ENCODE assay signal across 1 cellular context in the genomic region with DNA sequence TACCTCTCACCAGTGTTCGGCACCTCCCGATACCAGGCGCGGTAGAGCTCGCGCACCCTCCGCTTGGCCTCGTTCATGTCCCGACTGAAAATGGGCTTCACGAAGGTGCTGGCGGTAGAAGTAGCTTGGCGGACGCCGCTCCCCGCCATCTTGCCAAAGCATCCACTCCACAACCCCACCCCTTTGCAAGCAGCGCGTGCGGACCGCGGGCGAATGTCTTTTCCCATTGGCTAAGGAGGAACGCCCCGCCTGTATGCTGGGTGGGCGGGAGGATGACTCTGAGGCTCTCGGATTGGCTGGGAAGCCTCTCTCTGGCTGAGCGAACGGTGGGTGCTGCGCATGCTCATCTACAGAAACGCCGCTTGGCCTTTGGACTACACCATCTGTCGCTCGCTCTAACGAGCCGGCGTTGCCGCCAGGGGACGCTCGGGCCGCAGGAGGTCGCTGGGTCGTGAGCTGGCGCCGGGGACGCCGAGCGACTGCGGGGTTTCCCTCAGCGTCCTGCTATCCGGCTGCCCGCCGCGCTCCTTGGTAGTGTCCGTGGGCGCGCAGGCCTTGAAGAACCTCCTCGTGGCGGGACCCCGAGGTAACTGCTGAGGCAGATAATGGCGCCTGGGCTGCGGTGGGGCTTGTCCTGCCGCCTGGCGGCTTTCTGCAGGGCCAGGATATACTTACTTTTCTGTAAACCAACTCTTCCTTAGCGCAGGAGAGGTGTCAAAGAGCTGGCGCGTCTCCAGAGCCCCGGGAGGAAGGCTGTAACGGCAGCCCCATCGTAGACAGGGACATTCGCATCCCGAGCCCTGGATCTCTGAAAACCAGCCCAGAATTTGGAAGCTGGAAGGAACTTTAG.
A peak's percentile ranks its signal among the peaks of the same experiment; 100 is the strongest.
TF ChIP-seq lines count a peak whose summit lies in the region.

NDUFA6 (minus strand) TSS at position 177 of the 850 bp plus-strand sequence; CDS start at position 149, 28 bp downstream.

TF ChIP-seq in K562, 482 proteins besides CTCF, POLR2A, EP300 and RAD21 (continued from another document and continues in another):
- TF ChIP-seq, protein P1, sequence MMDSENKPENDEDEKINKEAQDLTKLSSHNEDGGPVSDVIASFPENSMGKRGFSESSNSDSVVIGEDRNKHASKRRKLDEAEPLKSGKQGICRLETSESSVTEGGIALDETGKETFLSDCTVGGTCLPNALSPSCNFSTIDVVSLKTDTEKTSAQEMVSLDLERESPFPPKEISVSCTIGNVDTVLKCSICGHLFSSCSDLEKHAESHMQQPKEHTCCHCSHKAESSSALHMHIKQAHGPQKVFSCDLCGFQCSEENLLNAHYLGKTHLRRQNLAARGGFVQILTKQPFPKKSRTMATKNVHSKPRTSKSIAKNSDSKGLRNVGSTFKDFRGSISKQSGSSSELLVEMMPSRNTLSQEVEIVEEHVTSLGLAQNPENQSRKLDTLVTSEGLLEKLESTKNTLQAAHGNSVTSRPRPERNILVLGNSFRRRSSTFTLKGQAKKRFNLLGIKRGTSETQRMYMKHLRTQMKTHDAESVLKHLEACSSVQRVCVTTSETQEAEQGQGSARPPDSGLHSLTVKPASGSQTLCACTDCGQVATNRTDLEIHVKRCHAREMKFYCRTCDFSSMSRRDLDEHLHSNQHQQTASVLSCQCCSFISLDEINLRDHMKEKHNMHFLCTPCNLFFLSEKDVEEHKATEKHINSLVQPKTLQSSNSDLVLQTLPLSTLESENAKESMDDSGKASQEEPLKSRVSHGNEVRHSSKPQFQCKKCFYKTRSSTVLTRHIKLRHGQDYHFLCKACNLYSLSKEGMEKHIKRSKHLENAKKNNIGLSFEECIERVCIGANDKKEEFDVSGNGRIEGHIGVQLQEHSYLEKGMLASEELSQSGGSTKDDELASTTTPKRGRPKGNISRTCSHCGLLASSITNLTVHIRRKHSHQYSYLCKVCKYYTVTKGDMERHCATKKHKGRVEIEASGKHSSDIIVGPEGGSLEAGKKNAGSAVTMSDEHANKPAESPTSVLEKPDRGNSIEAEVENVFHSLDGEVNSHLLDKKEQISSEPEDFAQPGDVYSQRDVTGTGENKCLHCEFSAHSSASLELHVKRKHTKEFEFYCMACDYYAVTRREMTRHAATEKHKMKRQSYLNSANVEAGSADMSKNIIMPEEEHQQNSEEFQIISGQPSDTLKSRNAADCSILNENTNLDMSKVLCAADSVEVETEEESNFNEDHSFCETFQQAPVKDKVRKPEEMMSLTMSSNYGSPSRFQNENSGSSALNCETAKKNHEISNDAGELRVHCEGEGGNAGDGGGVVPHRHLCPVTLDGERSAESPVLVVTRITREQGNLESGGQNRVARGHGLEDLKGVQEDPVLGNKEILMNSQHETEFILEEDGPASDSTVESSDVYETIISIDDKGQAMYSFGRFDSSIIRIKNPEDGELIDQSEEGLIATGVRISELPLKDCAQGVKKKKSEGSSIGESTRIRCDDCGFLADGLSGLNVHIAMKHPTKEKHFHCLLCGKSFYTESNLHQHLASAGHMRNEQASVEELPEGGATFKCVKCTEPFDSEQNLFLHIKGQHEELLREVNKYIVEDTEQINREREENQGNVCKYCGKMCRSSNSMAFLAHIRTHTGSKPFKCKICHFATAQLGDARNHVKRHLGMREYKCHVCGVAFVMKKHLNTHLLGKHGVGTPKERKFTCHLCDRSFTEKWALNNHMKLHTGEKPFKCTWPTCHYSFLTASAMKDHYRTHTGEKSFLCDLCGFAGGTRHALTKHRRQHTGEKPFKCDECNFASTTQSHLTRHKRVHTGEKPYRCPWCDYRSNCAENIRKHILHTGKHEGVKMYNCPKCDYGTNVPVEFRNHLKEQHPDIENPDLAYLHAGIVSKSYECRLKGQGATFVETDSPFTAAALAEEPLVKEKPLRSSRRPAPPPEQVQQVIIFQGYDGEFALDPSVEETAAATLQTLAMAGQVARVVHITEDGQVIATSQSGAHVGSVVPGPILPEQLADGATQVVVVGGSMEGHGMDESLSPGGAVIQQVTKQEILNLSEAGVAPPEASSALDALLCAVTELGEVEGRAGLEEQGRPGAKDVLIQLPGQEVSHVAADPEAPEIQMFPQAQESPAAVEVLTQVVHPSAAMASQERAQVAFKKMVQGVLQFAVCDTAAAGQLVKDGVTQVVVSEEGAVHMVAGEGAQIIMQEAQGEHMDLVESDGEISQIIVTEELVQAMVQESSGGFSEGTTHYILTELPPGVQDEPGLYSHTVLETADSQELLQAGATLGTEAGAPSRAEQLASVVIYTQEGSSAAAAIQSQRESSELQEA (IDR thresholded peaks at IDR 0.05; ENCODE audit: low read depth), result no peak
- TF ChIP-seq MCM7 (IDR thresholded peaks at IDR 0.05), result no peak
- TF ChIP-seq DIDO1 (tag; IDR thresholded peaks at IDR 0.05; ENCODE audit: low read depth), result no peak
- TF ChIP-seq MBD1 (CRISPR knock-in tag; IDR thresholded peaks at IDR 0.05), result no peak
- TF ChIP-seq SMARCE1 (IDR thresholded peaks at IDR 0.05), result no peak
- TF ChIP-seq MYNN (IDR thresholded peaks at IDR 0.05), result no peak; the same call in 1 of the 2 replicates
- TF ChIP-seq MYNN (CRISPR knock-in tag; IDR thresholded peaks at IDR 0.05), result no peak
- TF ChIP-seq ZNF175 (CRISPR knock-in tag; IDR thresholded peaks at IDR 0.05; ENCODE audit: low read depth), result no peak
- TF ChIP-seq ILK (tag; IDR thresholded peaks at IDR 0.05; ENCODE audit: borderline replicate concordance, low read depth), result no peak
- 0 out of 2 replicates have a peak, but pooled peaks have one; percentile 23 for TF ChIP-seq ELF2 (CRISPR knock-in tag; IDR thresholded peaks at IDR 0.05)
- peak; percentile 80 for TF ChIP-seq ATF7 (IDR thresholded peaks at IDR 0.05)
- TF ChIP-seq TSHZ1 (CRISPR knock-in tag; IDR thresholded peaks at IDR 0.05), result no peak
- no peak for TF ChIP-seq ZC3H4 (CRISPR knock-in tag; IDR thresholded peaks at IDR 0.05; ENCODE audit: borderline replicate concordance)
- no peak for TF ChIP-seq PURB (CRISPR knock-in tag; IDR thresholded peaks at IDR 0.05; ENCODE audit: low read depth)
- TF ChIP-seq POLR2B (IDR thresholded peaks at IDR 0.05; ENCODE audit: low read depth, partially characterized antibody), result peak; percentile 77
- TF ChIP-seq HDGF (IDR thresholded peaks at IDR 0.05), result no peak
- TF ChIP-seq ERF (CRISPR knock-in tag; IDR thresholded peaks at IDR 0.05), result 0 out of 2 replicates have a peak, but pooled peaks have one; percentile 5
- no peak for TF ChIP-seq U2AF1 (optimal IDR thresholded peaks at IDR 0.05; ENCODE audit: low read depth, low read length)
- TF ChIP-seq ZNF57 (CRISPR knock-in tag; IDR thresholded peaks at IDR 0.05), result no peak
- no peak for TF ChIP-seq CEBPB (tag; IDR thresholded peaks at IDR 0.05)
- TF ChIP-seq, protein P2, sequence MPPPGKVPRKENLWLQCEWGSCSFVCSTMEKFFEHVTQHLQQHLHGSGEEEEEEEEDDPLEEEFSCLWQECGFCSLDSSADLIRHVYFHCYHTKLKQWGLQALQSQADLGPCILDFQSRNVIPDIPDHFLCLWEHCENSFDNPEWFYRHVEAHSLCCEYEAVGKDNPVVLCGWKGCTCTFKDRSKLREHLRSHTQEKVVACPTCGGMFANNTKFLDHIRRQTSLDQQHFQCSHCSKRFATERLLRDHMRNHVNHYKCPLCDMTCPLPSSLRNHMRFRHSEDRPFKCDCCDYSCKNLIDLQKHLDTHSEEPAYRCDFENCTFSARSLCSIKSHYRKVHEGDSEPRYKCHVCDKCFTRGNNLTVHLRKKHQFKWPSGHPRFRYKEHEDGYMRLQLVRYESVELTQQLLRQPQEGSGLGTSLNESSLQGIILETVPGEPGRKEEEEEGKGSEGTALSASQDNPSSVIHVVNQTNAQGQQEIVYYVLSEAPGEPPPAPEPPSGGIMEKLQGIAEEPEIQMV (tag; conservative IDR thresholded peaks at IDR 0.05; ENCODE audit: low read depth), result 0 out of 2 replicates have a peak, but pooled peaks have one; percentile 35
- no peak for TF ChIP-seq DLX4 (CRISPR knock-in tag; IDR thresholded peaks at IDR 0.05)
- TF ChIP-seq HNRNPK (IDR thresholded peaks at IDR 0.05; ENCODE audit: low read depth, low read length, poor library complexity, severe bottlenecking), result no peak
- no peak for TF ChIP-seq E2F3 (CRISPR knock-in tag; IDR thresholded peaks at IDR 0.05)
- TF ChIP-seq, protein P3, sequence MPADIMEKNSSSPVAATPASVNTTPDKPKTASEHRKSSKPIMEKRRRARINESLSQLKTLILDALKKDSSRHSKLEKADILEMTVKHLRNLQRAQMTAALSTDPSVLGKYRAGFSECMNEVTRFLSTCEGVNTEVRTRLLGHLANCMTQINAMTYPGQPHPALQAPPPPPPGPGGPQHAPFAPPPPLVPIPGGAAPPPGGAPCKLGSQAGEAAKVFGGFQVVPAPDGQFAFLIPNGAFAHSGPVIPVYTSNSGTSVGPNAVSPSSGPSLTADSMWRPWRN (IDR thresholded peaks at IDR 0.05; ENCODE audit: low read depth), result no peak
- no peak for TF ChIP-seq POLR2AphosphoS2 (IDR thresholded peaks at IDR 0.05; ENCODE audit: low read length)
- TF ChIP-seq TCFL5 (CRISPR knock-in tag; conservative IDR thresholded peaks at IDR 0.05), result no peak
- TF ChIP-seq CLOCK (CRISPR knock-in tag; IDR thresholded peaks at IDR 0.05; ENCODE audit: borderline replicate concordance), result no peak
- no peak for TF ChIP-seq JUN (IDR thresholded peaks at IDR 0.05; ENCODE audit: borderline replicate concordance, low read depth, low read length)
- TF ChIP-seq JUN (CRISPR knock-in tag; IDR thresholded peaks at IDR 0.05; ENCODE audit: borderline replicate concordance), result no peak
- TF ChIP-seq JUNB (CRISPR knock-in tag; conservative IDR thresholded peaks at IDR 0.05), result no peak
- TF ChIP-seq, protein P4, sequence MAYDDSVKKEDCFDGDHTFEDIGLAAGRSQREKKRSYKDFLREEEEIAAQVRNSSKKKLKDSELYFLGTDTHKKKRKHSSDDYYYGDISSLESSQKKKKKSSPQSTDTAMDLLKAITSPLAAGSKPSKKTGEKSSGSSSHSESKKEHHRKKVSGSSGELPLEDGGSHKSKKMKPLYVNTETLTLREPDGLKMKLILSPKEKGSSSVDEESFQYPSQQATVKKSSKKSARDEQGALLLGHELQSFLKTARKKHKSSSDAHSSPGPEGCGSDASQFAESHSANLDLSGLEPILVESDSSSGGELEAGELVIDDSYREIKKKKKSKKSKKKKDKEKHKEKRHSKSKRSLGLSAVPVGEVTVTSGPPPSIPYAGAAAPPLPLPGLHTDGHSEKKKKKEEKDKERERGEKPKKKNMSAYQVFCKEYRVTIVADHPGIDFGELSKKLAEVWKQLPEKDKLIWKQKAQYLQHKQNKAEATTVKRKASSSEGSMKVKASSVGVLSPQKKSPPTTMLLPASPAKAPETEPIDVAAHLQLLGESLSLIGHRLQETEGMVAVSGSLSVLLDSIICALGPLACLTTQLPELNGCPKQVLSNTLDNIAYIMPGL (CRISPR knock-in tag; IDR thresholded peaks at IDR 0.05), result 0 out of 2 replicates have a peak, but pooled peaks have one; percentile 28
- no peak for TF ChIP-seq SMAD2 (IDR thresholded peaks at IDR 0.05; ENCODE audit: low read depth, low read length)
- no peak for TF ChIP-seq TFAM (CRISPR knock-in tag; conservative IDR thresholded peaks at IDR 0.05)
